In the genomic region with DNA sequence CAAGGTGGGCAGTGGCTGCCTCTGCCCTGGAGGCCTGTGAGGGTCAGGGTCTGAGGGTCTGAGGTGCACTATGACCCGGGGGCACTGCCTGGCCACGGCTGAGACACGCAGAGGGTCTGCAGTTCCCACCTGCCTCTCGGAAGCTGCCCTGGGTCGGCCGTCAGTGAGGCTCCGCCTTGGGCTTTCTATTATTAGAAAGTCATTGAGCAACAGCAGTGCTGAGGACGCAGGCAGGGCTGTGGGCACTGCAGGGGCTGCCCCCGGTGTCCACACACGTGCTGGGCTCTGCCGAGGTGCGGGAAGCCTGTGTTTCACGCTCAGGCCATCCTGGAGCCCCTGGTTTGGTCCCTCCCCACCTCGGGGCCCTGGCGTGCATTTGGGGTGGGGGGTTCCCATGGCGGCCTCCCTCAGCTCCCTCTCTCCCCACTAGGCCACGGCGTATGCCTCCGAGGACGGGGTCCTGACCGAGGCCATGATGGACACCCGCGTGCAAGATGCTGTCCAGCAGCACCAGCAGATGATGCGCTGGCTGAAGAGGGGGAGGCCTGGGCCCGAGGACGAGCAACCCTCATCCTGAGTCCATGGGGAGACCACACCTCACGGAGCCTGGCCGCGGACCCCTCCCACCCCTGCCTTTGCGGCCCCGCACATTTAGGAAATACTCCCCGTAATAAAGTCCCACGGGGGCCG, we compare ENCODE assay signal across 10 cellular contexts. TPM values are rescaled to one million over a fixed set of nuclear protein-coding genes. Genes with fewer than 3 reads are reported as not detected.
DNase-seq lines count a peak whose midpoint lies in the region; ATAC-seq and TF ChIP-seq lines count a peak whose summit lies in the region.
"Not testable (repeated sequence)": the region's sequence is repeated elsewhere in the genome, so short reads cannot be mapped to it uniquely, and the experiment has no call there.
"Had no signal": no experiment of that assay in that cellular context is flagged by ENCODE, and none has a peak within 500 bp of the region (broad histone marks: within the 10 kb centered on the region; RNA-seq: fewer than 3 reads in every experiment).

No MANE protein-coding gene starts in this region.

- not testable (repeated sequence) for TF ChIP-seq POLR2A in adrenal gland (IDR thresholded peaks at IDR 0.05); upper lobe of left lung (IDR thresholded peaks at IDR 0.05)

- H4K91ac ChIP-seq in neuronal stem cell (ENCODE audit: low read depth, low read length, poor library complexity), result not testable (repeated sequence)

- not testable (repeated sequence) for H3K27me3 ChIP-seq in BLaER1; adrenal gland; cardiac muscle cell; neuronal stem cell (ENCODE audit: control insufficient read depth in 3 of 3, insufficient read depth in 3 of 3, low read depth in 1 of 3, low read length in 3 of 3); upper lobe of left lung

- not testable (repeated sequence) for H3K23ac ChIP-seq in neuronal stem cell (ENCODE audit: low read depth, low read length, poor library complexity)

- not testable (repeated sequence) for H4K20me1 ChIP-seq in BLaER1

- 47 to 58% (median 52%) methylated on average over 10 to 32 of the region's 34 CpGs; no CpG with 5 or more reads in 1 of the 4 donors for WGBS in adrenal gland, 4 donors
- WGBS in neuronal stem cell (ENCODE audit: extremely low coverage in 2 of 2, insufficient read length in 2 of 2, insufficient replicate concordance in 1 of 2), 2 donors, result no CpG with 5 or more reads among the region's 34 CpGs
- WGBS in upper lobe of left lung, 2 donors, result 75 to 83% methylated on average over 2 to 27 of the region's 34 CpGs

- not testable (repeated sequence) for H3K4me3 ChIP-seq in BLaER1; adrenal gland; cardiac muscle cell; neuronal stem cell (ENCODE audit: low read length in 2 of 2); upper lobe of left lung

- H4K8ac ChIP-seq in neuronal stem cell (ENCODE audit: low read depth, low read length), result not testable (repeated sequence)

- DNase-seq in adrenal gland, result peak in 6 of 7 donors; percentile 38 to 67 (median 54)
- not testable (repeated sequence) for DNase-seq in cardiac muscle cell (ENCODE audit: low read depth in 1 of 2, low spot score in 1 of 2); left lobe of liver (ENCODE audit: low spot score); neuronal stem cell (ENCODE audit: low spot score)
- DNase-seq in left ventricle myocardium superior, result peak; percentile 60
- peak; percentile 31 to 70 for DNase-seq in upper lobe of left lung

- not testable (repeated sequence) for H3K9me3 ChIP-seq in BLaER1; adrenal gland (replicated peaks in 1 of 3); cardiac muscle cell (ENCODE audit: low read depth); neuronal stem cell (replicated peaks in 1 of 2; ENCODE audit: control insufficient read depth in 2 of 2, insufficient read depth in 1 of 2, low read depth in 1 of 2, low read length in 2 of 2); upper lobe of left lung

- not testable (repeated sequence) for H3K36me3 ChIP-seq in BLaER1; adrenal gland (replicated peaks in 1 of 2); cardiac muscle cell; neuronal stem cell (replicated peaks in 1 of 2; ENCODE audit: control insufficient read depth in 2 of 2, insufficient read depth in 2 of 2, low read length in 2 of 2); upper lobe of left lung

- TF ChIP-seq CTCF in adrenal gland (IDR thresholded peaks at IDR 0.05); cardiac muscle cell (IDR thresholded peaks at IDR 0.05; ENCODE audit: low read depth, low read length); upper lobe of left lung (IDR thresholded peaks at IDR 0.05): not testable (repeated sequence)

- not testable (repeated sequence) for H2AK5ac ChIP-seq in neuronal stem cell (ENCODE audit: low read depth, low read length)

- H3K18ac ChIP-seq in neuronal stem cell (ENCODE audit: low read length), result not testable (repeated sequence)

- H3K27ac ChIP-seq in BLaER1; neuronal stem cell (replicated peaks; ENCODE audit: low read length); upper lobe of left lung: not testable (repeated sequence)
- H3K27ac ChIP-seq in adrenal gland (peak overlapping the region in 1 of 5 donors; percentile 55), cardiac muscle cell (peak overlapping the region; percentile 83)

- H3K79me1 ChIP-seq in neuronal stem cell (ENCODE audit: low read depth, low read length), result not testable (repeated sequence)

- peak overlapping the region; percentile 10 for H2BK12ac ChIP-seq in neuronal stem cell (ENCODE audit: low read length)

- ATAC-seq in left ventricle myocardium superior (peak; percentile 42), left lobe of liver (peak; percentile 12)
- ATAC-seq in upper lobe of left lung (ENCODE audit: low FRiP score in 2 of 2), result not testable (repeated sequence)

- H3K4ac ChIP-seq in neuronal stem cell (ENCODE audit: low read length), result not testable (repeated sequence)

- intact Hi-C loops in adrenal gland (cut with DNase I); left ventricle myocardium superior (cut with micrococcal nuclease): not testable (repeated sequence)

- H2BK5ac ChIP-seq in neuronal stem cell (ENCODE audit: low read length), result not testable (repeated sequence)

- H3K4me1 ChIP-seq in BLaER1 (peaks cover 50% of the 10 kb centered on the region), adrenal gland (replicated peaks in 1 of 2) (peaks cover 0 to 13% of the 10 kb centered on the region in 2 donors), upper lobe of left lung (peaks cover 14 to 37% (median 25%) of the 10 kb centered on the region in 4 donors)
- not testable (repeated sequence) for H3K4me1 ChIP-seq in cardiac muscle cell (ENCODE audit: low read depth); neuronal stem cell (ENCODE audit: control insufficient read depth in 2 of 2, insufficient read depth in 1 of 2, low read depth in 1 of 2, low read length in 2 of 2)

- not testable (repeated sequence) for H2AFZ ChIP-seq in neuronal stem cell (ENCODE audit: low read length)

- TF ChIP-seq EP300 in upper lobe of left lung (IDR thresholded peaks at IDR 0.05), result not testable (repeated sequence)

- H2BK15ac ChIP-seq in neuronal stem cell (ENCODE audit: low read length), result peak overlapping the region; percentile 26

- not testable (repeated sequence) for H2BK120ac ChIP-seq in neuronal stem cell (ENCODE audit: low read depth, low read length)

- peak overlapping the region; percentile 36 for H3K4me2 ChIP-seq in BLaER1
- H3K4me2 ChIP-seq in neuronal stem cell (ENCODE audit: insufficient read depth, low read length, poor library complexity, severe bottlenecking), result not testable (repeated sequence)

- not testable (repeated sequence) for H3K14ac ChIP-seq in neuronal stem cell (ENCODE audit: low read length)

- not testable (repeated sequence) for H3K9ac ChIP-seq in BLaER1; neuronal stem cell (ENCODE audit: low read depth, low read length, poor library complexity)

RNA-seq across cellular contexts. Expression of a gene that starts 3.0 kb away (rescaled TPM):
- 10 to 100 TPM; 16.9 to 46.3 (median 28.7) TPM for total RNA-seq in adrenal gland
- polyA plus RNA-seq in adrenal gland, result 10 to 100 TPM in 2 of 3 donors, 1 to 10 TPM in 1; 7.8 to 40.7 (median 25.1) TPM
- total RNA-seq in cardiac muscle cell, result 61.7 and 79.7 TPM in 2 replicates
- polyA plus RNA-seq in cardiac muscle cell, result 74.8 and 77.9 TPM in 2 replicates
- total RNA-seq in left ventricle myocardium superior, result 18.3 TPM
- total RNA-seq in left lobe of liver, result 16.3 TPM
- polyA plus RNA-seq in neuronal stem cell (2013, experiment 1 of 2), result 20.2 TPM
- 19.1 TPM for polyA plus RNA-seq in neuronal stem cell (2013, experiment 2 of 2)
- total RNA-seq in upper lobe of left lung, result 10 to 100 TPM; 18.5 to 31.9 (median 24.0) TPM

RNA-seq across cellular contexts. Expression of a gene that starts 31.5 kb away (rescaled TPM):
- total RNA-seq in adrenal gland, result 1 to 10 TPM in 7 of 8 donors, under 1 TPM in 1; 0.95 to 7.0 (median 3.2) TPM
- 10 to 100 TPM in 1 of 3 donors, 1 to 10 TPM in 1, not detected in 1; 5.5 to 12.4 TPM for polyA plus RNA-seq in adrenal gland
- 8.1 and 26.0 TPM in 2 replicates for total RNA-seq in cardiac muscle cell
- 6.2 and 10.4 TPM in 2 replicates for polyA plus RNA-seq in cardiac muscle cell
- 8.9 TPM for total RNA-seq in left ventricle myocardium superior
- total RNA-seq in left lobe of liver, result 0.98 TPM
- 8.8 TPM for polyA plus RNA-seq in neuronal stem cell (2013, experiment 1 of 2)
- 8.6 TPM for polyA plus RNA-seq in neuronal stem cell (2013, experiment 2 of 2)
- 1 to 10 TPM in 5 of 6 donors, not detected in 1; 1.8 to 3.6 (median 3.1) TPM for total RNA-seq in upper lobe of left lung
- total RNA-seq: H4 had no signal
- polyA plus RNA-seq: CD4-positive, alpha-beta memory T cell had no signal

RNA-seq across cellular contexts. Expression of a gene that starts 37.4 kb away (rescaled TPM):
- 10 to 100 TPM in 6 of 8 donors, 1 to 10 TPM in 2; 6.3 to 30.3 (median 13.3) TPM for total RNA-seq in adrenal gland
- 100 to 1,000 TPM in 1 of 3 donors, 10 to 100 TPM in 1, 1 to 10 TPM in 1; 5.3 to 109 (median 48.4) TPM for polyA plus RNA-seq in adrenal gland
- 28.1 and 37.4 TPM in 2 replicates for total RNA-seq in cardiac muscle cell
- polyA plus RNA-seq in cardiac muscle cell, result 25.8 and 30.2 TPM in 2 replicates
- total RNA-seq in left ventricle myocardium superior, result 9.5 TPM
- total RNA-seq in left lobe of liver, result 16.0 TPM
- polyA plus RNA-seq in neuronal stem cell (2013, experiment 1 of 2), result 8.4 TPM
- polyA plus RNA-seq in neuronal stem cell (2013, experiment 2 of 2), result 8.2 TPM
- total RNA-seq in upper lobe of left lung, result 100 to 1,000 TPM in 1 of 6 donors, 10 to 100 TPM in 5; 19.9 to 120 (median 26.9) TPM

RNA-seq across cellular contexts. Expression of a gene that starts 59.4 kb away (rescaled TPM):
- total RNA-seq in adrenal gland (1 to 10 TPM in 2 of 8 donors, under 1 TPM in 3, not detected in 3; under 0.01 to 1.4 (median 0.69) TPM), cardiac muscle cell (0.21 and 0.28 TPM in 2 replicates), left ventricle myocardium superior (1.9 TPM), left lobe of liver (2.9 TPM), upper lobe of left lung (10 to 100 TPM in 5 of 6 donors, 1 to 10 TPM in 1; 9.2 to 20.9 (median 14.7) TPM)
- polyA plus RNA-seq in adrenal gland (1 to 10 TPM in 1 of 3 donors, under 1 TPM in 2; 0.09 to 1.2 (median 0.72) TPM), cardiac muscle cell (0.49 and 0.53 TPM in 2 replicates)
- polyA plus RNA-seq in neuronal stem cell (2013, experiment 1 of 2), result 0.45 TPM
- 0.42 TPM for polyA plus RNA-seq in neuronal stem cell (2013, experiment 2 of 2)
- total RNA-seq: H4 had no signal
- polyA plus RNA-seq: AG04450 had no signal
